In the genomic region with DNA sequence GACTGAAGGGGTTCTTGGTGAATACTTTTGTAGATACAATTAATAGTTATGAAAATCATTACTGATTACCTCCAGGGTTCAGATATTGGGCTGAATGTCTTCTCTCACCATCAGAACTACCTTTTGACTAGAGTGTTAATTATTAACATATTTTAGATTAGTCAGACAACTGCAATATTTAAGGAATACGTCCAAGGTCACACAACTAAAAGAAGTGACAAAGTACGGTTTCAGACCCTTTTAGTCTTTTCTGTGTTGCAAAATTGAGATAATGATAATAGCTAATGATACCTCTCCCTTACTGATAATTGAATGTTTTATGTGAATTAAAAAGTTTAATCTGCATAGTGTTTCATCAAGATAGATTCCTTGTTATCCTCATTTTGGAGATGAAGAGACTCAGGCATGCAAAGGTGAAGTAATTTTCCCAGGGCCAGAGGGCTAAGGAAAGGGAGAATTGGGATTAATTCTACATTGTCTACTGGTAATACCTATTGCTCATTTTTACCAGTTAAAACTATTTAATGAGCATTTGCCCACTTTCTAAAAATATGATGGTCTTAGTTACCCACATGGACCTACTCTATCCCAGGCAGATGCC, we compare ENCODE assay signal across 28 cellular contexts.
"Had no signal": no experiment of that assay in that cellular context is flagged by ENCODE, and none has a peak within 500 bp of the region (broad histone marks: within the 10 kb centered on the region; RNA-seq: fewer than 3 reads in every experiment).

No MANE protein-coding gene starts in this region.

- FAIRE-seq: pancreas had no signal

- H3K4me3 ChIP-seq: left lung, lower lobe of right lung, pancreas, prostate gland, sigmoid colon, smooth muscle cell, tibial nerve, upper lobe of left lung, vagina had no signal

- H3K36me3 ChIP-seq: left lung, lower lobe of right lung, pancreas, prostate gland, sigmoid colon, tibial nerve, upper lobe of left lung, vagina had no signal

- ATAC-seq: left cardiac atrium; left lung; lower lobe of right lung; naive thymus-derived CD8-positive, alpha-beta T cell; pancreas; right cardiac atrium; stimulated activated memory B cell treated with anti-CD40 and anti-IgM and Interleukin-4, amounts not matched to agents 10 μg/mL and 1 μg/mL and 100 μg/mL, for 72 hours; stimulated activated naive CD8-positive, alpha-beta T cell treated with anti-CD3 and anti-CD28 coated beads, Interleukin-15, amount 100 ng/mL, for 72 hours had no signal

- H3K9me3 ChIP-seq: left lung, lower lobe of right lung, pancreas, prostate gland, sigmoid colon, tibial nerve, upper lobe of left lung, vagina had no signal

- H3K4me1 ChIP-seq: sigmoid colon, tibial nerve, vagina had no signal

- DNase-seq: hypothalamus; immature natural killer cell; islet precursor cell; left cardiac atrium; left lung; lower lobe of right lung; mammary epithelial cell; mesenchymal stem cell; naive thymus-derived CD8-positive, alpha-beta T cell; nucleus accumbens; pancreas; posterior cingulate gyrus; retina; right cardiac atrium; sigmoid colon; stimulated activated CD4-positive, alpha-beta T cell treated with anti-CD3 and anti-CD28 coated beads, Interleukin-1b, Interleukin-23, amount 100 ng/mL, for 48 hours; stimulated activated CD4-positive, alpha-beta T cell treated with anti-CD3 and anti-CD28 coated beads, Interleukin-2, amount 100 ng/mL, for 48 hours; stimulated activated CD4-positive, alpha-beta T cell treated with anti-CD3 and anti-CD28 coated beads, Interleukin-4, amount 100 ng/mL, for 4 hours; stimulated activated CD8-positive, alpha-beta memory T cell treated with anti-CD3 and anti-CD28 coated beads, Interleukin-4, amount 100 ng/mL, for 48 hours; stimulated activated naive CD4-positive, alpha-beta T cell treated with Interleukin-2 at 50 U/mL for 16 hours; stimulated activated naive CD8-positive, alpha-beta T cell treated with anti-CD3 and anti-CD28 coated beads, Interleukin-15, amount 100 ng/mL, for 72 hours; substantia nigra; upper lobe of left lung had no signal

- H3K27me3 ChIP-seq: left lung, pancreas, sigmoid colon, tibial nerve, upper lobe of left lung, vagina had no signal

- H3K27ac ChIP-seq: left lung, lower lobe of right lung, pancreas, prostate gland, sigmoid colon, tibial nerve, upper lobe of left lung, vagina had no signal

- H3K4me2 ChIP-seq: smooth muscle cell had no signal
